ENCODE assay signal across 12 cellular contexts in the genomic region with DNA sequence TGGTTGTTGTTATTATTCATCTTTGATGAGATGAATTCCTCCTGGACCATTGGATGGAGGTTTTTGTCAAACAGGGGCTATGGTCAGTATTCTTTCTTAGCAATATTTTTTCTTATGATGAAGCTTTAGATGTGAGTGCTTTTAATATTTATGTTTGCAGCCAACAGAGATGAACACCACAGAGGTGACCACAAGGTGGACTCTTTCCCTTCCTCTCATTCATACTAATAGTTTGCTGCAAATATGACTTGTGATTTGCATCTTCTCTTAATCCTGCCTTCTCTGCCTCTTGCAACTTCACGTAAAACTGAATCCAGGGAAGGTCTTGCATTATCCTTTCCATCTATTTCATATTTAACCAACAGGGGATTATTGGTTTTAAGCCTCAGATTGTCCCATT.
A peak's percentile ranks its signal among the peaks of the same experiment; 100 is the strongest.
DNase-seq lines count a peak whose midpoint lies in the region; ATAC-seq, FAIRE-seq and TF ChIP-seq lines count a peak whose summit lies in the region.
"Had no signal": no experiment of that assay in that cellular context is flagged by ENCODE, and none has a peak within 500 bp of the region (broad histone marks: within the 10 kb centered on the region; RNA-seq: fewer than 3 reads in every experiment).

No MANE protein-coding gene starts in this region.

- H3K4me1 Mint-ChIP-seq in GM23338, result peaks cover 6% of the 10 kb centered on the region; the same call in 1 of the 3 replicates

- H3K9me3 ChIP-seq in A549, result no peaks in the 10 kb centered on the region
- no peaks in the 10 kb centered on the region for H3K9me3 ChIP-seq in Panc1 (ENCODE audit: control insufficient read depth, insufficient read depth, low read depth, low read length)
- no peaks in the 10 kb centered on the region for H3K9me3 ChIP-seq in MG63
- H3K9me3 ChIP-seq: BLaER1, colonic mucosa, right atrium auricular region had no signal

- in situ Hi-C loops in Panc1 (cut with HindIII; ENCODE audit: low pct_unique_long_range_greater_than_20kb, low sequenced_read_pairs), result no loop called here

- peak in 1 of 2 experiments; percentile 16 for DNase-seq in A549 (ENCODE audit: low read depth in 1 of 2, low spot score in 1 of 2)
- DNase-seq in GM23338 (ENCODE audit: low spot score), result peak; percentile 14
- no peak for DNase-seq in Panc1 (ENCODE audit: low read depth, low spot score)
- DNase-seq in fibroblast of pulmonary artery (ENCODE audit: low read depth), result peak; percentile 11
- no peak for DNase-seq in amniotic stem cell (lab: John Stamatoyannopoulos, UW)
- no peak for DNase-seq in MG63
- no peak for DNase-seq in NCI-H1417 treated with DMSO at 0.1 percent for 48 hours (lab: John Stamatoyannopoulos, UW)
- no peak for DNase-seq in cerebellar cortex (ENCODE audit: low spot score)
- DNase-seq: colonic mucosa had no signal

- H3K36me3 Mint-ChIP-seq in GM23338 (ENCODE audit: low read depth), result no peaks in the 10 kb centered on the region

- H3K27me3 Mint-ChIP-seq in GM23338 (ENCODE audit: insufficient read depth, low read depth, poor library complexity), result no peaks in the 10 kb centered on the region

- no peaks in the 10 kb centered on the region for H3K27me3 ChIP-seq in GM23338 (ENCODE audit: insufficient read depth)
- no peaks in the 10 kb centered on the region for H3K27me3 ChIP-seq in Panc1 (ENCODE audit: control insufficient read depth, insufficient read depth, low read length)
- no peaks in the 10 kb centered on the region for H3K27me3 ChIP-seq in MG63
- H3K27me3 ChIP-seq: BLaER1, colonic mucosa, right atrium auricular region had no signal

- H3K9me3 Mint-ChIP-seq in GM23338, result no peaks in the 10 kb centered on the region; the same call in 2 of the 3 replicates
- H3K9me3 Mint-ChIP-seq: activated T-helper 1 cell treated with anti-CD3 and anti-CD28 coated beads, Interleukin-12 subunit alpha, Interleukin-12 subunit beta, Interleukin-2, Interleukin-4 antibody, amounts not matched to agents 30 ng/mL and 10 ng/mL and 1 ng/mL, durations not matched to agents 14 hours and 24 hours and 36 hours had no signal

- intact Hi-C loops in Panc1 (cut with micrococcal nuclease; ENCODE audit: unreplicated experiment), result loop anchor here (10.0 kb wide), 1 partner anchor 235 kb away; no protein-coding TSS in a partner anchor

- H4K20me1 ChIP-seq in GM23338 (replicated peaks; ENCODE audit: insufficient read depth), result no peaks in the 10 kb centered on the region
- H4K20me1 ChIP-seq: BLaER1 had no signal

- WGBS in A549 (ENCODE audit: missing lambda C conversion rate), result 0% methylated on average over 1 of the region's 1 CpG

- no peaks in the 10 kb centered on the region for H3F3A ChIP-seq in GM23338 (replicated peaks; ENCODE audit: low read depth)

- H3K4me2 ChIP-seq in A549 (no peak overlapping the region), GM23338 (no peak overlapping the region)
- H3K4me2 ChIP-seq: BLaER1 had no signal

- no peak for FAIRE-seq in A549 (lab: Jason Lieb, UNC)

- H3K27ac ChIP-seq in A549 (no peak overlapping the region), GM23338 (ENCODE audit: low read depth) (no peak overlapping the region), Panc1 (ENCODE audit: low read length) (no peak overlapping the region)
- H3K27ac ChIP-seq: BLaER1, colonic mucosa, right atrium auricular region had no signal

- H3K4me1 ChIP-seq in A549 (no peaks in the 10 kb centered on the region), GM23338 (ENCODE audit: insufficient read depth) (no peaks in the 10 kb centered on the region), Panc1 (ENCODE audit: control insufficient read depth, insufficient read depth, low read length) (no peaks in the 10 kb centered on the region)
- H3K4me1 ChIP-seq: BLaER1, colonic mucosa, right atrium auricular region had no signal

- no peak for TF ChIP-seq POLR2A in A549 (IDR thresholded peaks at IDR 0.05; ENCODE audit: low read length)

- H3K9me2 ChIP-seq in GM23338 (ENCODE audit: insufficient read depth), result peaks cover 8% of the 10 kb centered on the region; the same call in 1 of the 2 replicates

- no peak overlapping the region for H3K4me3 ChIP-seq in A549
- no peak overlapping the region for H3K4me3 ChIP-seq in GM23338
- no peak overlapping the region for H3K4me3 ChIP-seq in Panc1 (ENCODE audit: low read depth in 2 of 2, low read length in 2 of 2)
- no peak overlapping the region for H3K4me3 ChIP-seq in fibroblast of pulmonary artery (replicated peaks; ENCODE audit: low read depth, low read length)
- no peak overlapping the region for H3K4me3 ChIP-seq in MG63
- H3K4me3 ChIP-seq: BLaER1, colonic mucosa, right atrium auricular region had no signal

- POLR2A ChIA-PET in A549 (lab: Yijun Ruan, JAX) (no interaction called here), Panc1 (lab: Charles Lee) (no interaction called here)

- BruUV-seq in Panc1 (replicated peaks; lab: Mats Ljungman, UMichigan), result no TSS peak

- H3K36me3 ChIP-seq in GM23338 (ENCODE audit: insufficient read depth) (no peaks in the 10 kb centered on the region), Panc1 (ENCODE audit: control insufficient read depth, insufficient read depth, low read length) (no peaks in the 10 kb centered on the region), MG63 (no peaks in the 10 kb centered on the region)
- H3K36me3 ChIP-seq: BLaER1, colonic mucosa, right atrium auricular region had no signal

- peak in 1 of 2 experiments; percentile 61; a peak in 2 of 6 replicates for ATAC-seq in A549
- ATAC-seq in GM23338, result no peak; the same call in 2 of the 3 replicates
- no peak for ATAC-seq in Panc1

- H2AFZ ChIP-seq in GM23338, result no peak overlapping the region

- TF ChIP-seq RAD21 in A549 (conservative IDR thresholded peaks at IDR 0.05 in 1 of 2, IDR thresholded peaks at IDR 0.05 in 1 of 2), result peak; percentile 34 to 39; a peak in 3 of 5 replicates

- H3K79me2 ChIP-seq in GM23338 (replicated peaks; ENCODE audit: insufficient read depth), result no peaks in the 10 kb centered on the region

- no peak overlapping the region for H3K4me3 Mint-ChIP-seq in GM23338
- H3K4me3 Mint-ChIP-seq: activated T-helper 1 cell treated with anti-CD3 and anti-CD28 coated beads, Interleukin-12 subunit alpha, Interleukin-12 subunit beta, Interleukin-2, Interleukin-4 antibody, amounts not matched to agents 30 ng/mL and 10 ng/mL and 1 ng/mL, durations not matched to agents 14 hours and 24 hours and 36 hours had no signal

- no peak overlapping the region for H3K27ac Mint-ChIP-seq in GM23338
- H3K27ac Mint-ChIP-seq: activated T-helper 1 cell treated with anti-CD3 and anti-CD28 coated beads, Interleukin-12 subunit alpha, Interleukin-12 subunit beta, Interleukin-2, Interleukin-4 antibody, amounts not matched to agents 30 ng/mL and 10 ng/mL and 1 ng/mL, durations not matched to agents 14 hours and 24 hours and 36 hours had no signal

- TF ChIP-seq CTCF in A549 (IDR thresholded peaks at IDR 0.05), result peak; percentile 30; the same call in 1 of the 3 replicates
- peak; percentile 49 to 53 for TF ChIP-seq CTCF in GM23338 (conservative IDR thresholded peaks at IDR 0.05; ENCODE audit: low read depth in 2 of 2)
- peak; percentile 24; the same call in 1 of the 2 replicates for TF ChIP-seq CTCF in Panc1 (IDR thresholded peaks at IDR 0.05)
- TF ChIP-seq CTCF in fibroblast of pulmonary artery (IDR thresholded peaks at IDR 0.05; ENCODE audit: low read length, missing control alignments), result peak; percentile 24

- CTCF ChIA-PET in A549 (lab: Yijun Ruan, JAX) (interaction anchor here (0.8 to 2.6 kb wide), 5 partner anchors 15 to 238 kb away, joined by 3 to 9 read pairs (median 3); no protein-coding TSS in a partner anchor), Panc1 (lab: Charles Lee) (no interaction called here)

- TF ChIP-seq EP300 in A549 (IDR thresholded peaks at IDR 0.05), result no peak

TF ChIP-seq in A549, 52 proteins besides CTCF, POLR2A, EP300 and RAD21:
- 0 out of 3 replicates have a peak, but pooled peaks have one; percentile 7 for TF ChIP-seq SMC3 (IDR thresholded peaks at IDR 0.05)
- TF ChIP-seq NFE2L2 (conservative IDR thresholded peaks at IDR 0.05; ENCODE audit: low read length), result no peak
TF ChIP-seq in A549: peak in this region for 1.

TF ChIP-seq in GM23338, 12 proteins besides CTCF, POLR2A, EP300 and RAD21 (continues in another document):
- TF ChIP-seq REST (IDR thresholded peaks at IDR 0.05; ENCODE audit: unreplicated experiment) (no peak), CREB1 (CRISPR knock-in tag; IDR thresholded peaks at IDR 0.05; ENCODE audit: low read depth) (no peak), ZNF331 (CRISPR knock-in tag; IDR thresholded peaks at IDR 0.05; ENCODE audit: low read depth) (no peak), ZNF114 (CRISPR knock-in tag; IDR thresholded peaks at IDR 0.05) (no peak), POLR2AphosphoS5 (IDR thresholded peaks at IDR 0.05; ENCODE audit: low read depth) (no peak), EZH2phosphoT487 (IDR thresholded peaks at IDR 0.05; ENCODE audit: unreplicated experiment) (no peak), STAT1 (IDR thresholded peaks at IDR 0.05; ENCODE audit: unreplicated experiment) (no peak), JUNB (IDR thresholded peaks at IDR 0.05; ENCODE audit: unreplicated experiment) (no peak), NANOG (IDR thresholded peaks at IDR 0.05; ENCODE audit: borderline replicate concordance) (no peak), EZH2 (IDR thresholded peaks at IDR 0.05; ENCODE audit: low read depth, unreplicated experiment) (no peak)

Comparison
In these comparisons a context has a peak if more than half of its experiments do, and no peak if none do; other contexts are left out.
1. DNase-seq: peak in GM23338 (single experiment) and fibroblast of pulmonary artery (single experiment); none in Panc1 (single experiment), amniotic stem cell (single experiment), MG63 (single experiment), NCI-H1417 treated with DMSO at 0.1 percent for 48 hours (single experiment) and cerebellar cortex (single experiment).
2. Peak in every context shown above with its lines, with median percentiles within 50 percentile points of each other: CTCF ChIP-seq.